1 cellular context compared by ENCODE assay signal in the genomic region with DNA sequence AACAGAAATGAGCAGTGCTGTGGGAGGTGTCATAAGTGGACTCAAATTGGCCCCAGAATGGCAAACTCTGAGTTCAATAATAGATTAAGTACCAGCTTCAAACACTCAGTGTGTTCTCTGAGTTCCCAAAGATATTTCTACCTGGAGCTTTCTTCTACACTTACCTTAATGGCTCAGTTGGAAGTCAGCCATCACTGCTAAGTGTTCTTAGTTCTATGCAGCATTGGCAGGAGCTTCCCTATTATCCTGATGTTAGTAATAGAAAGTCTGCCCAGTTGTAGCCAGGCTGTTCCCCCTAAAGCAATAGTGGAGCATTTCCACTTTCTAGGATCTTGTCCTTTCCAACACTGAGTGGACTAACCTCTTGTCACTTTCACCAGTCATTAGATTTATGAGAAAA.
TF ChIP-seq lines count a peak whose summit lies in the region.

No MANE protein-coding gene starts in this region.

TF ChIP-seq in WTC11, 78 proteins besides CTCF, POLR2A, EP300 and RAD21 (continued from another document):
- TF ChIP-seq ZNF138 (CRISPR knock-in tag; conservative IDR thresholded peaks at IDR 0.05), result no peak
- TF ChIP-seq TEAD4 (CRISPR knock-in tag; IDR thresholded peaks at IDR 0.05), result no peak
- no peak for TF ChIP-seq SP1 (CRISPR knock-in tag; conservative IDR thresholded peaks at IDR 0.05)
- TF ChIP-seq ZNF219 (CRISPR knock-in tag; IDR thresholded peaks at IDR 0.05; ENCODE audit: borderline replicate concordance), result no peak
- no peak for TF ChIP-seq TCF7 (CRISPR knock-in tag; IDR thresholded peaks at IDR 0.05; ENCODE audit: low read depth)
- TF ChIP-seq, protein P1, sequence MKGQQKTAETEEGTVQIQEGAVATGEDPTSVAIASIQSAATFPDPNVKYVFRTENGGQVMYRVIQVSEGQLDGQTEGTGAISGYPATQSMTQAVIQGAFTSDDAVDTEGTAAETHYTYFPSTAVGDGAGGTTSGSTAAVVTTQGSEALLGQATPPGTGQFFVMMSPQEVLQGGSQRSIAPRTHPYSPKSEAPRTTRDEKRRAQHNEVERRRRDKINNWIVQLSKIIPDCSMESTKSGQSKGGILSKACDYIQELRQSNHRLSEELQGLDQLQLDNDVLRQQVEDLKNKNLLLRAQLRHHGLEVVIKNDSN (CRISPR knock-in tag; IDR thresholded peaks at IDR 0.05), result no peak
- no peak for TF ChIP-seq EMX1 (CRISPR knock-in tag; IDR thresholded peaks at IDR 0.05)
- TF ChIP-seq, protein P2, sequence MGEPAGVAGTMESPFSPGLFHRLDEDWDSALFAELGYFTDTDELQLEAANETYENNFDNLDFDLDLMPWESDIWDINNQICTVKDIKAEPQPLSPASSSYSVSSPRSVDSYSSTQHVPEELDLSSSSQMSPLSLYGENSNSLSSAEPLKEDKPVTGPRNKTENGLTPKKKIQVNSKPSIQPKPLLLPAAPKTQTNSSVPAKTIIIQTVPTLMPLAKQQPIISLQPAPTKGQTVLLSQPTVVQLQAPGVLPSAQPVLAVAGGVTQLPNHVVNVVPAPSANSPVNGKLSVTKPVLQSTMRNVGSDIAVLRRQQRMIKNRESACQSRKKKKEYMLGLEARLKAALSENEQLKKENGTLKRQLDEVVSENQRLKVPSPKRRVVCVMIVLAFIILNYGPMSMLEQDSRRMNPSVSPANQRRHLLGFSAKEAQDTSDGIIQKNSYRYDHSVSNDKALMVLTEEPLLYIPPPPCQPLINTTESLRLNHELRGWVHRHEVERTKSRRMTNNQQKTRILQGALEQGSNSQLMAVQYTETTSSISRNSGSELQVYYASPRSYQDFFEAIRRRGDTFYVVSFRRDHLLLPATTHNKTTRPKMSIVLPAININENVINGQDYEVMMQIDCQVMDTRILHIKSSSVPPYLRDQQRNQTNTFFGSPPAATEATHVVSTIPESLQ (CRISPR knock-in tag; IDR thresholded peaks at IDR 0.05), result no peak
- TF ChIP-seq, protein P3, sequence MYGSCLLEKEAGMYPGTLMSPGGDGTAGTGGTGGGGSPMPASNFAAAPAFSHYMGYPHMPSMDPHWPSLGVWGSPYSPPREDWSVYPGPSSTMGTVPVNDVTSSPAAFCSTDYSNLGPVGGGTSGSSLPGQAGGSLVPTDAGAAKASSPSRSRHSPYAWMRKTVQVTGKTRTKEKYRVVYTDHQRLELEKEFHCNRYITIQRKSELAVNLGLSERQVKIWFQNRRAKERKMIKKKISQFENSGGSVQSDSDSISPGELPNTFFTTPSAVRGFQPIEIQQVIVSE (CRISPR knock-in tag; IDR thresholded peaks at IDR 0.05; ENCODE audit: borderline replicate concordance), result no peak
- no peak for TF ChIP-seq OVOL2 (CRISPR knock-in tag; IDR thresholded peaks at IDR 0.05; ENCODE audit: borderline replicate concordance)
